In the genomic region with DNA sequence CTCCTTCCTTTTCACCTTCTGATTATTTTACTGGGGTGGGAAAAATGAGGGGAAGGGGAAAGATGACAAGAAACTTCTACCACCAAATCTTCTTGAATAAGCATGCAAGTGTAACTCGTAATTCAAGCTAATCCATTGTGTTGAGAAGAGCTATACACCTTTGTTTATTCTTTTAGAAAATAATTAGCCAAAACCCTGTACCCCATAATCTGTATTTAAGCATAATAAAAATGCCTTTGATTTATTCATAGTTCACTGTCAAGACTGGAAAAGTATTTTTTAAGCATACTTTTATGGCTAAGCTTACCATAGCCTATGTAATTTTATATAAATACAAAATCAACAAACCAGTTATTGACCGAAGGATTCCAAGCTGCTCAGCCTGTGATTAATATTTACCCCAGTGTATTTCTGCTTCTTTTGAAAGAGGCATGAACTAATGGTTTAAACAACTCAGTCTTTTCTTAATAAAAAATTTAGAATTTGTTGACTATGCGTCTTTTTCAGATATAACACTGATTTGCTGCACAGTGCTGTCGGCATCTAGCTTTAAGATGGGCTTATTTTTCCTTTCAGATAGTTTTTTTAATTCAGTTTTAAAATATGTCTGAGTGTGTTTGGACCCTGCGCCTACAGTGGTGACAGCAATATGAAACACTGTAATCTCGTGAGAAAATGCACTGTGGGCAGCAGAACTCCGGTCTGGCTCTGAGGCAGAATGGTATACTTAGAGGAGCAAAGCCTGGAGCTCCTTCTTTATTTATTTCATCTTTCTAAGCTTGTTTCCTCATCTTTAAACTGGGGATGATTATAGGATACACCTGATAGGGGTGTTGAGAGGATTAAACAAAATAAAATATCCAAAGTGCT, we compare ENCODE assay signal across 21 cellular contexts.
A peak's percentile ranks its signal among the peaks of the same experiment; 100 is the strongest.
DNase-seq lines count a peak whose midpoint lies in the region; ATAC-seq, FAIRE-seq and TF ChIP-seq lines count a peak whose summit lies in the region.
"Had no signal": no experiment of that assay in that cellular context is flagged by ENCODE, and none has a peak within 500 bp of the region (broad histone marks: within the 10 kb centered on the region; RNA-seq: fewer than 3 reads in every experiment).

No MANE protein-coding gene starts in this region.

- no peak overlapping the region for H3K4me2 ChIP-seq in K562 (ENCODE audit: insufficient read depth, low read length)
- H3K4me2 ChIP-seq: KMS-11 had no signal

- H3K4me3 Mint-ChIP-seq in neural crest cell = no peak overlapping the region
- H3K4me3 Mint-ChIP-seq in activated T-cell treated with anti-CD3 and anti-CD28 coated beads, Interleukin-2, amount 50 U/mL, for 24 hours = no peak overlapping the region
- H3K4me3 Mint-ChIP-seq: CD8-positive, alpha-beta memory T cell; T-cell had no signal

- H3K27ac ChIP-seq in K562 (ENCODE audit: extremely low read depth, low read depth, low read length) = no peak overlapping the region
- H3K27ac ChIP-seq: 22Rv1, C4-2B, KMS-11, SJCRH30 had no signal

- H3K9me3 Mint-ChIP-seq in neural crest cell = no peaks in the 10 kb centered on the region
- peaks cover 12% of the 10 kb centered on the region for H3K9me3 Mint-ChIP-seq in activated T-cell treated with anti-CD3 and anti-CD28 coated beads, Interleukin-2, amount 50 U/mL, for 24 hours

- H3K27me3 ChIP-seq in K562 (ENCODE audit: control insufficient read depth in 2 of 2, insufficient read depth in 2 of 2, low read length in 2 of 2) = no peaks in the 10 kb centered on the region
- H3K27me3 ChIP-seq: SJCRH30 had no signal

- in situ Hi-C loops in K562 (cut with MboI) = no loop called here

- intact Hi-C loops in K562 (cut with micrococcal nuclease) = no loop called here

- ATAC-seq in K562 (no peak), HG03571 (IDR thresholded peaks at IDR 0.05; ENCODE audit: unreplicated experiment) (no peak)
- ATAC-seq: T-cell had no signal

- FAIRE-seq in K562 (lab: Jason Lieb, UNC) = no peak
- FAIRE-seq: GM19239, RCC 7860 had no signal

- CTCF ChIA-PET in K562 (lab: Yijun Ruan, JAX; ENCODE audit: low intra/inter-chr PET ratio) = no interaction called here

- no peaks in the 10 kb centered on the region for H3K9me1 ChIP-seq in K562 (ENCODE audit: control insufficient read depth, insufficient read depth, low read length)

- H3K4me1 ChIP-seq in K562 (replicated peaks in 1 of 2; ENCODE audit: control insufficient read depth in 2 of 2, insufficient read depth in 2 of 2, low read length in 2 of 2) = peaks cover 4 to 10% of the 10 kb centered on the region in 2 experiments; a peak in 3 of 5 replicates
- H3K4me1 ChIP-seq: SJCRH30 had no signal

- no peak overlapping the region for H2AFZ ChIP-seq in K562 (ENCODE audit: low read depth, low read length)

- 28% methylated on average over 7 of the region's 7 CpGs for WGBS in K562 (ENCODE audit: insufficient coverage, low coverage, missing lambda C conversion rate)

- no peaks in the 10 kb centered on the region for H3K36me3 Mint-ChIP-seq in neural crest cell (ENCODE audit: low read depth)
- peaks cover 5% of the 10 kb centered on the region for H3K36me3 Mint-ChIP-seq in activated T-cell treated with anti-CD3 and anti-CD28 coated beads, Interleukin-2, amount 50 U/mL, for 24 hours (ENCODE audit: low read depth)

- TF ChIP-seq CTCF in K562 (IDR thresholded peaks at IDR 0.05 in 2 of 3, conservative IDR thresholded peaks at IDR 0.05 in 1 of 3; ENCODE audit: insufficient read depth in 2 of 3, low read depth in 1 of 3, low read length in 3 of 3) (no peak), neural crest cell (conservative IDR thresholded peaks at IDR 0.05) (no peak)

- H3K9me3 ChIP-seq in K562 (replicated peaks; ENCODE audit: control insufficient read depth, insufficient read depth, low read depth, low read length) = no peaks in the 10 kb centered on the region
- H3K9me3 ChIP-seq: SJCRH30 had no signal

- peaks cover 12% of the 10 kb centered on the region for H3K4me1 Mint-ChIP-seq in neural crest cell
- no peaks in the 10 kb centered on the region for H3K4me1 Mint-ChIP-seq in activated T-cell treated with anti-CD3 and anti-CD28 coated beads, Interleukin-2, amount 50 U/mL, for 24 hours (ENCODE audit: low read depth)
- H3K4me1 Mint-ChIP-seq: CD8-positive, alpha-beta memory T cell; T-cell had no signal

- no peaks in the 10 kb centered on the region for H3K36me3 ChIP-seq in K562 (ENCODE audit: control insufficient read depth, insufficient read depth, low read length)
- H3K36me3 ChIP-seq: SJCRH30 had no signal

- DNase-seq in DMS53 (lab: John Stamatoyannopoulos, UW) (peak; percentile 36), DMS53 treated with DMSO at 0.1 percent for 48 hours (lab: John Stamatoyannopoulos, UW; ENCODE audit: unreplicated experiment) (no peak), LoVo (ENCODE audit: low spot score) (peak; percentile 11), K562 (ENCODE audit: extremely low read depth in 1 of 4, low spot score in 3 of 4) (no peak), neural crest cell (ENCODE audit: low read depth, low spot score) (no peak), NAMALWA (ENCODE audit: low spot score) (no peak)
- DNase-seq in activated T-cell treated with anti-CD3 and anti-CD28 coated beads, Interleukin-2, amount 50 U/mL, for 24 hours = no peak
- DNase-seq: CD8-positive, alpha-beta memory T cell; GF-D8; MV-4-11; NCI-H187; NCI-H2107; NCI-H524 treated with DMSO at 0.1 percent for 48 hours; SJCRH30; T-cell had no signal

- no TSS peak for BruUV-seq in K562 (replicated peaks; lab: Mats Ljungman, UMichigan)

- POLR2A ChIA-PET in K562 (lab: Yijun Ruan, JAX) = interaction anchor here (0.5 kb wide), 1 partner anchor 19 kb away, joined by 3 read pairs; no protein-coding TSS in a partner anchor

- no peaks in the 10 kb centered on the region for H3K27me3 Mint-ChIP-seq in neural crest cell (ENCODE audit: low read depth)
- no peaks in the 10 kb centered on the region for H3K27me3 Mint-ChIP-seq in activated T-cell treated with anti-CD3 and anti-CD28 coated beads, Interleukin-2, amount 50 U/mL, for 24 hours
- H3K27me3 Mint-ChIP-seq: CD8-positive, alpha-beta memory T cell; T-cell had no signal

- no peaks in the 10 kb centered on the region for H3K79me2 ChIP-seq in K562 (ENCODE audit: control insufficient read depth, insufficient read depth, low read length)

- H3K9ac ChIP-seq in K562 (ENCODE audit: insufficient read depth in 1 of 2, low read depth in 2 of 2, low read length in 2 of 2) = no peak overlapping the region
- H3K9ac ChIP-seq: KMS-11 had no signal

- no peak for TF ChIP-seq EP300 in K562 (IDR thresholded peaks at IDR 0.05; ENCODE audit: low read length)

- no peak for TF ChIP-seq POLR2A in K562 (conservative IDR thresholded peaks at IDR 0.05)

- no peak overlapping the region for H3K4me3 ChIP-seq in K562
- H3K4me3 ChIP-seq: SJCRH30 had no signal

- TF ChIP-seq RAD21 in K562 (CRISPR knock-in tag; conservative IDR thresholded peaks at IDR 0.05 in 1 of 2, IDR thresholded peaks at IDR 0.05 in 1 of 2) = no peak

- peak overlapping the region; percentile 59 for H3K27ac Mint-ChIP-seq in neural crest cell (ENCODE audit: unreplicated experiment)
- H3K27ac Mint-ChIP-seq in activated T-cell treated with anti-CD3 and anti-CD28 coated beads, Interleukin-2, amount 50 U/mL, for 24 hours = no peak overlapping the region
- H3K27ac Mint-ChIP-seq: CD8-positive, alpha-beta memory T cell; T-cell had no signal

- no peaks in the 10 kb centered on the region for H4K20me1 ChIP-seq in K562 (replicated peaks; ENCODE audit: control insufficient read depth, insufficient read depth, low read length)

TF ChIP-seq in K562, 482 proteins besides CTCF, POLR2A, EP300 and RAD21:
- peak; percentile 46; the same call in 1 of the 2 replicates for TF ChIP-seq ZNF316 (IDR thresholded peaks at IDR 0.05)
- no peak for TF ChIP-seq NFIX (CRISPR knock-in tag; IDR thresholded peaks at IDR 0.05; ENCODE audit: low read depth)
TF ChIP-seq in K562: peak in this region for 1.

Comparison
In these comparisons a context has a peak if more than half of its experiments do, and no peak if none do; other contexts are left out.
1. DNase-seq: peak in DMS53 (single experiment) and LoVo (single experiment); none in DMS53 treated with DMSO at 0.1 percent for 48 hours (single experiment), K562 (0 of 4), neural crest cell (single experiment), NAMALWA (single experiment) and activated T-cell treated with anti-CD3 and anti-CD28 coated beads, Interleukin-2, amount 50 U/mL, for 24 hours (single experiment).